Comparison of ENCODE assay signal across 10 cellular contexts in genomic region chr5:178206166-178207101, GRCh38. TPM values are rescaled to one million over a fixed set of nuclear protein-coding genes. Genes with fewer than 3 reads are reported as not detected.
DNase-seq lines count a peak whose midpoint lies in the region; ATAC-seq lines count a peak whose summit lies in the region.
"Had no signal": no experiment of that assay in that cellular context is flagged by ENCODE, and none has a peak within 500 bp of the region (broad histone marks: within the 10 kb centered on the region; RNA-seq: fewer than 3 reads in every experiment).

No MANE protein-coding gene starts in this region.

- peaks cover 5% of the 10 kb centered on the region for H3K4me1 ChIP-seq in iPS-15b (ENCODE audit: control insufficient read depth, insufficient read depth, low read length)

- no peaks in the 10 kb centered on the region for H3K9me3 ChIP-seq in iPS-15b (ENCODE audit: control insufficient read depth, insufficient read depth, low read length)

- peaks cover 52% of the 10 kb centered on the region for H3K36me3 ChIP-seq in iPS-15b (ENCODE audit: control insufficient read depth, insufficient read depth, low read length)

- H3K27ac Mint-ChIP-seq in T-helper 1 cell treated with Interleukin-12 subunit alpha and Interleukin-12 subunit beta and Interleukin-4 antibody, amounts not matched to agents 30 μg/mL and 1 μg/mL, for 36 hours: peak overlapping the region; percentile 74
- H3K27ac Mint-ChIP-seq in activated T-helper 1 cell treated with anti-CD3 and anti-CD28 coated beads, Interleukin-12 subunit alpha, Interleukin-12 subunit beta, Interleukin-2, Interleukin-4 antibody, amounts not matched to agents 30 ng/mL and 10 ng/mL and 1 ng/mL, durations not matched to agents 14 hours and 24 hours and 36 hours: peak overlapping the region; percentile 76
- peak overlapping the region; percentile 40 to 96 for H3K27ac Mint-ChIP-seq in stimulated activated naive CD8-positive, alpha-beta T cell treated with anti-CD3 and anti-CD28 coated beads, Interleukin-15, amount 100 ng/mL, for 72 hours

- DNase-seq in T-helper 1 cell (no peak), occipital lobe (lab: John Stamatoyannopoulos, UW) (no peak)
- no peak for DNase-seq in activated T-helper 1 cell treated with anti-CD3 and anti-CD28 coated beads, Interleukin-12 subunit alpha, Interleukin-12 subunit beta, Interleukin-2, Interleukin-4 antibody, amounts not matched to agents 30 ng/mL and 10 ng/mL and 1 ng/mL, durations not matched to agents 14 hours and 24 hours and 36 hours (ENCODE audit: low spot score)
- DNase-seq in stimulated activated naive CD8-positive, alpha-beta T cell treated with anti-CD3 and anti-CD28 coated beads, Interleukin-15, amount 100 ng/mL, for 72 hours: no peak
- DNase-seq: NCI-H2081 treated with DMSO at 0.1 percent for 48 hours had no signal

- H3K4me1 Mint-ChIP-seq in T-helper 1 cell treated with Interleukin-12 subunit alpha and Interleukin-12 subunit beta and Interleukin-4 antibody, amounts not matched to agents 30 μg/mL and 1 μg/mL, for 36 hours (ENCODE audit: low read depth): peaks cover 19% of the 10 kb centered on the region
- peaks cover 47% of the 10 kb centered on the region for H3K4me1 Mint-ChIP-seq in activated T-helper 1 cell treated with anti-CD3 and anti-CD28 coated beads, Interleukin-12 subunit alpha, Interleukin-12 subunit beta, Interleukin-2, Interleukin-4 antibody, amounts not matched to agents 30 ng/mL and 10 ng/mL and 1 ng/mL, durations not matched to agents 14 hours and 24 hours and 36 hours (ENCODE audit: low read depth)
- peaks cover 76% of the 10 kb centered on the region for H3K4me1 Mint-ChIP-seq in stimulated activated naive CD8-positive, alpha-beta T cell treated with anti-CD3 and anti-CD28 coated beads, Interleukin-15, amount 100 ng/mL, for 72 hours

- peak overlapping the region; percentile 85 for H3K4me3 Mint-ChIP-seq in T-helper 1 cell treated with Interleukin-12 subunit alpha and Interleukin-12 subunit beta and Interleukin-4 antibody, amounts not matched to agents 30 μg/mL and 1 μg/mL, for 36 hours
- H3K4me3 Mint-ChIP-seq in activated T-helper 1 cell treated with anti-CD3 and anti-CD28 coated beads, Interleukin-12 subunit alpha, Interleukin-12 subunit beta, Interleukin-2, Interleukin-4 antibody, amounts not matched to agents 30 ng/mL and 10 ng/mL and 1 ng/mL, durations not matched to agents 14 hours and 24 hours and 36 hours: peak overlapping the region; percentile 88
- H3K4me3 Mint-ChIP-seq in stimulated activated naive CD8-positive, alpha-beta T cell treated with anti-CD3 and anti-CD28 coated beads, Interleukin-15, amount 100 ng/mL, for 72 hours: peak overlapping the region; percentile 81 to 99

- peaks cover 54% of the 10 kb centered on the region for H3K36me3 Mint-ChIP-seq in T-helper 1 cell treated with Interleukin-12 subunit alpha and Interleukin-12 subunit beta and Interleukin-4 antibody, amounts not matched to agents 30 μg/mL and 1 μg/mL, for 36 hours (ENCODE audit: low read depth)
- peaks cover 58% of the 10 kb centered on the region for H3K36me3 Mint-ChIP-seq in activated T-helper 1 cell treated with anti-CD3 and anti-CD28 coated beads, Interleukin-12 subunit alpha, Interleukin-12 subunit beta, Interleukin-2, Interleukin-4 antibody, amounts not matched to agents 30 ng/mL and 10 ng/mL and 1 ng/mL, durations not matched to agents 14 hours and 24 hours and 36 hours (ENCODE audit: low read depth)

- H3K27me3 ChIP-seq in iPS-15b (ENCODE audit: control insufficient read depth, insufficient read depth, low read length): peaks cover 8% of the 10 kb centered on the region

- ATAC-seq in stimulated activated naive CD8-positive, alpha-beta T cell treated with anti-CD3 and anti-CD28 coated beads, Interleukin-15, amount 100 ng/mL, for 72 hours: no peak
- no peak for ATAC-seq in HG02571 (IDR thresholded peaks at IDR 0.05; ENCODE audit: unreplicated experiment)
- ATAC-seq in HG02798 (IDR thresholded peaks at IDR 0.05; ENCODE audit: poor library complexity, unreplicated experiment): no peak

- H3K27me3 Mint-ChIP-seq in T-helper 1 cell treated with Interleukin-12 subunit alpha and Interleukin-12 subunit beta and Interleukin-4 antibody, amounts not matched to agents 30 μg/mL and 1 μg/mL, for 36 hours (ENCODE audit: low read depth): no peaks in the 10 kb centered on the region
- peaks cover 2% of the 10 kb centered on the region for H3K27me3 Mint-ChIP-seq in activated T-helper 1 cell treated with anti-CD3 and anti-CD28 coated beads, Interleukin-12 subunit alpha, Interleukin-12 subunit beta, Interleukin-2, Interleukin-4 antibody, amounts not matched to agents 30 ng/mL and 10 ng/mL and 1 ng/mL, durations not matched to agents 14 hours and 24 hours and 36 hours (ENCODE audit: insufficient read depth)
- H3K27me3 Mint-ChIP-seq in stimulated activated naive CD8-positive, alpha-beta T cell treated with anti-CD3 and anti-CD28 coated beads, Interleukin-15, amount 100 ng/mL, for 72 hours: no peaks in the 10 kb centered on the region

- H3K9ac ChIP-seq in iPS-15b (ENCODE audit: low read depth, low read length): no peak overlapping the region

- intact Hi-C loops in activated T-helper 1 cell treated with anti-CD3 and anti-CD28 coated beads, Interleukin-12 subunit alpha, Interleukin-12 subunit beta, Interleukin-2, Interleukin-4 antibody, amounts not matched to agents 30 ng/mL and 10 ng/mL and 1 ng/mL, durations not matched to agents 14 hours and 24 hours and 36 hours (cut with micrococcal nuclease): loop anchor here (10.0 kb wide), 2 partner anchors 1182 to 1408 kb away; partner anchors contain the start of gene ZNF346

- H3K9me3 Mint-ChIP-seq in T-helper 1 cell treated with Interleukin-12 subunit alpha and Interleukin-12 subunit beta and Interleukin-4 antibody, amounts not matched to agents 30 μg/mL and 1 μg/mL, for 36 hours: no peaks in the 10 kb centered on the region
- H3K9me3 Mint-ChIP-seq in activated T-helper 1 cell treated with anti-CD3 and anti-CD28 coated beads, Interleukin-12 subunit alpha, Interleukin-12 subunit beta, Interleukin-2, Interleukin-4 antibody, amounts not matched to agents 30 ng/mL and 10 ng/mL and 1 ng/mL, durations not matched to agents 14 hours and 24 hours and 36 hours: no peaks in the 10 kb centered on the region
- no peaks in the 10 kb centered on the region for H3K9me3 Mint-ChIP-seq in stimulated activated naive CD8-positive, alpha-beta T cell treated with anti-CD3 and anti-CD28 coated beads, Interleukin-15, amount 100 ng/mL, for 72 hours

- H3K4me3 ChIP-seq in iPS-15b (ENCODE audit: low read depth, low read length): peak overlapping the region; percentile 76

RNA-seq across cellular contexts. Expression of gene HNRNPAB, which starts 2.1 kb away (rescaled TPM):
- 459 and 472 TPM in 2 replicates for total RNA-seq in activated T-helper 1 cell treated with anti-CD3 and anti-CD28 coated beads, Interleukin-12 subunit alpha, Interleukin-12 subunit beta, Interleukin-2, Interleukin-4 antibody, amounts not matched to agents 30 ng/mL and 10 ng/mL and 1 ng/mL, durations not matched to agents 14 hours and 24 hours and 36 hours
- 45.5 TPM for total RNA-seq in occipital lobe

RNA-seq across cellular contexts. Expression of gene GMCL2, which starts 19.3 kb away (rescaled TPM):
- not detected in 2 replicates for total RNA-seq in activated T-helper 1 cell treated with anti-CD3 and anti-CD28 coated beads, Interleukin-12 subunit alpha, Interleukin-12 subunit beta, Interleukin-2, Interleukin-4 antibody, amounts not matched to agents 30 ng/mL and 10 ng/mL and 1 ng/mL, durations not matched to agents 14 hours and 24 hours and 36 hours
- not detected for total RNA-seq in occipital lobe
- total RNA-seq: left colon had no signal

RNA-seq across cellular contexts. Expression of gene PHYKPL, which starts 26.2 kb away (rescaled TPM):
- total RNA-seq in activated T-helper 1 cell treated with anti-CD3 and anti-CD28 coated beads, Interleukin-12 subunit alpha, Interleukin-12 subunit beta, Interleukin-2, Interleukin-4 antibody, amounts not matched to agents 30 ng/mL and 10 ng/mL and 1 ng/mL, durations not matched to agents 14 hours and 24 hours and 36 hours: 84.4 and 86.7 TPM in 2 replicates
- 12.9 TPM for total RNA-seq in occipital lobe

RNA-seq across cellular contexts. Expression of gene NHP2, which starts 52.7 kb away (rescaled TPM):
- total RNA-seq in activated T-helper 1 cell treated with anti-CD3 and anti-CD28 coated beads, Interleukin-12 subunit alpha, Interleukin-12 subunit beta, Interleukin-2, Interleukin-4 antibody, amounts not matched to agents 30 ng/mL and 10 ng/mL and 1 ng/mL, durations not matched to agents 14 hours and 24 hours and 36 hours: 264 and 265 TPM in 2 replicates
- total RNA-seq in occipital lobe: 62.2 TPM
